Comparison of ENCODE assay signal across 16 cellular contexts in the genomic region with DNA sequence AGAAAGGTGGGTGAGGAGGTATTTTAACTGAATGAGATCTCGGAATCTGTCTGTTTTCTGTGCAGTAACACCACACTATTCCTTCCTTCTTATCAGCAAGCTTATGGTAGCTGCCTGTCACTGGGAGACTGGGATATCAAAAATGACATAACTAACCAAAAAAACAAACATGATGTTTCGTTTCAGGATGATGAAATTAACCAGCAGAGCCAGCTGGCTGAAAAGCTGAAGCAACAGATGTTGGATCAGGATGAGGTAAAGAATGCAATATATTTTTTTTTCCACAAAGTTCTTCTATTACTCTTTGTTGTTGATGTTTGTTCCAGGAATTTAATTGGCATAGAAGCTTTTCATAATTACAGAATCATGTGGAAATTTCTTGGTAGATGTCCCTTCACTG. TPM values are rescaled to one million over a fixed set of nuclear protein-coding genes. Genes with fewer than 3 reads are reported as not detected.
A peak's percentile ranks its signal among the peaks of the same experiment; 100 is the strongest.
DNase-seq lines count a peak whose midpoint lies in the region; ATAC-seq and TF ChIP-seq lines count a peak whose summit lies in the region.
"Had no signal": no experiment of that assay in that cellular context is flagged by ENCODE, and none has a peak within 500 bp of the region (broad histone marks: within the 10 kb centered on the region; RNA-seq: fewer than 3 reads in every experiment).

No MANE protein-coding gene starts in this region.

- no peak overlapping the region for H3K23ac ChIP-seq in mesenchymal stem cell (ENCODE audit: low read length in 2 of 2)

- no peak overlapping the region for H3K14ac ChIP-seq in mesenchymal stem cell (ENCODE audit: low read length in 2 of 2)

- H3K27me3 Mint-ChIP-seq in activated CD4-positive, alpha-beta T cell treated with anti-CD3 and anti-CD28 coated beads for 36 hours, result no peaks in the 10 kb centered on the region
- H3K27me3 Mint-ChIP-seq in activated CD4-positive, alpha-beta memory T cell treated with anti-CD3 and anti-CD28 coated beads, Interleukin-2, amount 10 ng/mL, durations not matched to agents 7 days and 5 days, result no peaks in the 10 kb centered on the region
- H3K27me3 Mint-ChIP-seq: activated naive CD8-positive, alpha-beta T cell; stimulated activated naive CD8-positive, alpha-beta T cell treated with anti-CD3 and anti-CD28 coated beads, Interleukin-15, amount 100 ng/mL, for 72 hours had no signal

- CTCF ChIA-PET in activated CD4-positive, alpha-beta T cell treated with anti-CD3 and anti-CD28 coated beads for 36 hours (lab: Charles Lee), result no interaction called here
- CTCF ChIA-PET in activated CD4-positive, alpha-beta memory T cell treated with anti-CD3 and anti-CD28 coated beads, Interleukin-2, amount 10 ng/mL, durations not matched to agents 7 days and 5 days (lab: Charles Lee), result interaction anchor here (1.1 kb wide), 1 partner anchor 40 kb away, joined by 3 read pairs; no protein-coding TSS in a partner anchor

- no peaks in the 10 kb centered on the region for H3K9me3 ChIP-seq in mesenchymal stem cell (ENCODE audit: control insufficient read depth, low read length)

- H3K4me3 Mint-ChIP-seq in activated CD4-positive, alpha-beta T cell treated with anti-CD3 and anti-CD28 coated beads for 36 hours, result no peak overlapping the region
- no peak overlapping the region for H3K4me3 Mint-ChIP-seq in activated CD4-positive, alpha-beta memory T cell treated with anti-CD3 and anti-CD28 coated beads, Interleukin-2, amount 10 ng/mL, durations not matched to agents 7 days and 5 days
- H3K4me3 Mint-ChIP-seq: activated naive CD8-positive, alpha-beta T cell; activated T-cell treated with anti-CD3 and anti-CD28 coated beads, Interleukin-2, amount 50 U/mL, for 4 hours; nephron progenitor cell; stimulated activated naive CD8-positive, alpha-beta T cell treated with anti-CD3 and anti-CD28 coated beads, Interleukin-15, amount 100 ng/mL, for 72 hours had no signal

- no peak overlapping the region for H2AK5ac ChIP-seq in mesenchymal stem cell (ENCODE audit: low read length, severe bottlenecking)

- H3K4me1 Mint-ChIP-seq in activated CD4-positive, alpha-beta T cell treated with anti-CD3 and anti-CD28 coated beads for 36 hours, result no peaks in the 10 kb centered on the region
- no peaks in the 10 kb centered on the region for H3K4me1 Mint-ChIP-seq in activated CD4-positive, alpha-beta memory T cell treated with anti-CD3 and anti-CD28 coated beads, Interleukin-2, amount 10 ng/mL, durations not matched to agents 7 days and 5 days

- H4K91ac ChIP-seq in mesenchymal stem cell (ENCODE audit: low read length), result no peak overlapping the region

- H3K27me3 ChIP-seq in mesenchymal stem cell (ENCODE audit: control insufficient read depth in 1 of 2, insufficient read depth in 1 of 2, low read length in 2 of 2), result no peaks in the 10 kb centered on the region
- H3K27me3 ChIP-seq: cardiac muscle cell had no signal

- H2AFZ ChIP-seq in mesenchymal stem cell (ENCODE audit: low read depth, low read length), result no peak overlapping the region

- H3K27ac Mint-ChIP-seq in activated CD4-positive, alpha-beta T cell treated with anti-CD3 and anti-CD28 coated beads for 36 hours, result no peak overlapping the region
- no peak overlapping the region for H3K27ac Mint-ChIP-seq in activated CD4-positive, alpha-beta memory T cell treated with anti-CD3 and anti-CD28 coated beads, Interleukin-2, amount 10 ng/mL, durations not matched to agents 7 days and 5 days
- H3K27ac Mint-ChIP-seq: activated naive CD8-positive, alpha-beta T cell; nephron progenitor cell; stimulated activated naive CD8-positive, alpha-beta T cell treated with anti-CD3 and anti-CD28 coated beads, Interleukin-15, amount 100 ng/mL, for 72 hours had no signal

- no peaks in the 10 kb centered on the region for H3K36me3 ChIP-seq in mesenchymal stem cell (ENCODE audit: control insufficient read depth in 1 of 2, insufficient read depth in 2 of 2, low read depth in 1 of 2, low read length in 2 of 2)
- H3K36me3 ChIP-seq: cardiac muscle cell had no signal

- no peak overlapping the region for H2BK15ac ChIP-seq in mesenchymal stem cell (ENCODE audit: low read depth, poor library complexity, severe bottlenecking)

- H3K4me1 ChIP-seq in mesenchymal stem cell (ENCODE audit: control insufficient read depth, insufficient read depth, low read depth, low read length), result peaks cover 1% of the 10 kb centered on the region

- H2BK5ac ChIP-seq in mesenchymal stem cell (ENCODE audit: low read depth, low read length, poor library complexity, severe bottlenecking), result no peak overlapping the region

- no peak overlapping the region for H2BK120ac ChIP-seq in mesenchymal stem cell (ENCODE audit: low read depth, low read length)

- WGBS in mesenchymal stem cell, result 100% methylated on average over 1 of the region's 2 CpGs

- no peak overlapping the region for H3K9ac ChIP-seq in mesenchymal stem cell (ENCODE audit: low read length)

- H3K36me3 Mint-ChIP-seq in activated CD4-positive, alpha-beta T cell treated with anti-CD3 and anti-CD28 coated beads for 36 hours (ENCODE audit: low read depth), result peaks cover 10% of the 10 kb centered on the region
- H3K36me3 Mint-ChIP-seq in activated CD4-positive, alpha-beta memory T cell treated with anti-CD3 and anti-CD28 coated beads, Interleukin-2, amount 10 ng/mL, durations not matched to agents 7 days and 5 days (ENCODE audit: low read depth), result peaks cover 24% of the 10 kb centered on the region

- no peak for ATAC-seq in activated CD4-positive, alpha-beta T cell treated with anti-CD3 and anti-CD28 coated beads for 36 hours
- ATAC-seq in GM21381 (IDR thresholded peaks at IDR 0.05; ENCODE audit: unreplicated experiment), result no peak
- ATAC-seq: activated T-cell treated with anti-CD3 and anti-CD28 coated beads, Interleukin-2, amount 50 U/mL, for 4 hours; GM12878; stimulated activated naive CD8-positive, alpha-beta T cell treated with anti-CD3 and anti-CD28 coated beads, Interleukin-15, amount 100 ng/mL, for 72 hours had no signal

- no peak overlapping the region for H2BK12ac ChIP-seq in mesenchymal stem cell (ENCODE audit: low read length in 2 of 2)

- intact Hi-C loops in activated CD4-positive, alpha-beta T cell treated with anti-CD3 and anti-CD28 coated beads for 36 hours (cut with DNase I, micrococcal nuclease), result no loop called here

- no peak overlapping the region for H3K18ac ChIP-seq in mesenchymal stem cell (ENCODE audit: low read depth in 1 of 2, low read length in 2 of 2)

- H3K9me3 Mint-ChIP-seq in activated CD4-positive, alpha-beta T cell treated with anti-CD3 and anti-CD28 coated beads for 36 hours (ENCODE audit: low read depth), result no peaks in the 10 kb centered on the region
- no peaks in the 10 kb centered on the region for H3K9me3 Mint-ChIP-seq in activated CD4-positive, alpha-beta memory T cell treated with anti-CD3 and anti-CD28 coated beads, Interleukin-2, amount 10 ng/mL, durations not matched to agents 7 days and 5 days
- H3K9me3 Mint-ChIP-seq: activated T-cell treated with anti-CD3 and anti-CD28 coated beads, Interleukin-2, amount 50 U/mL, for 4 hours; nephron progenitor cell; stimulated activated naive CD8-positive, alpha-beta T cell treated with anti-CD3 and anti-CD28 coated beads, Interleukin-15, amount 100 ng/mL, for 72 hours had no signal

- no peaks in the 10 kb centered on the region for H3K79me1 ChIP-seq in mesenchymal stem cell (replicated peaks; ENCODE audit: low read length, poor library complexity, severe bottlenecking)

- DNase-seq in EH (ENCODE audit: low read depth) (peak; percentile 9), NCI-H2171 (lab: John Stamatoyannopoulos, UW) (peak; percentile 53), choroid plexus epithelial cell (ENCODE audit: low read depth) (peak; percentile 41), mesenchymal stem cell (peak; percentile 6), HuH-7.5 (ENCODE audit: low spot score) (no peak)
- DNase-seq in activated CD4-positive, alpha-beta T cell treated with anti-CD3 and anti-CD28 coated beads for 36 hours, result no peak
- no peak for DNase-seq in activated CD4-positive, alpha-beta memory T cell treated with anti-CD3 and anti-CD28 coated beads, Interleukin-2, amount 10 ng/mL, durations not matched to agents 7 days and 5 days
- DNase-seq: activated CD4-positive, alpha-beta T cell treated with anti-CD3 and anti-CD28 coated beads, Interleukin-2, amount 50 U/mL, for 48 hours; activated T-cell treated with anti-CD3 and anti-CD28 coated beads, Interleukin-2, amount 50 U/mL, for 4 hours; nephron progenitor cell; stimulated activated naive CD8-positive, alpha-beta T cell treated with anti-CD3 and anti-CD28 coated beads, Interleukin-15, amount 100 ng/mL, for 72 hours had no signal

- H3K4ac ChIP-seq in mesenchymal stem cell (ENCODE audit: low read depth in 1 of 2, low read length in 2 of 2), result no peak overlapping the region

- POLR2A ChIA-PET in activated CD4-positive, alpha-beta T cell treated with anti-CD3 and anti-CD28 coated beads for 36 hours (lab: Charles Lee), result no interaction called here
- POLR2A ChIA-PET in activated CD4-positive, alpha-beta memory T cell treated with anti-CD3 and anti-CD28 coated beads, Interleukin-2, amount 10 ng/mL, durations not matched to agents 7 days and 5 days (lab: Charles Lee), result no interaction called here

- no peak overlapping the region for H3K4me3 ChIP-seq in choroid plexus epithelial cell (ENCODE audit: low read depth, low read length)
- no peak overlapping the region for H3K4me3 ChIP-seq in mesenchymal stem cell (ENCODE audit: insufficient read depth in 1 of 2, low read depth in 1 of 2, low read length in 2 of 2)
- H3K4me3 ChIP-seq: cardiac muscle cell, GM12878, lung had no signal

- no peak overlapping the region for H4K8ac ChIP-seq in mesenchymal stem cell (ENCODE audit: low read length)

- TF ChIP-seq CTCF in choroid plexus epithelial cell (conservative IDR thresholded peaks at IDR 0.05; ENCODE audit: low read depth, low read length), result no peak

- H3K27ac ChIP-seq in mesenchymal stem cell (ENCODE audit: low read length, poor library complexity, severe bottlenecking), result no peak overlapping the region
- H3K27ac ChIP-seq: cardiac muscle cell had no signal

- H3K4me2 ChIP-seq in mesenchymal stem cell (ENCODE audit: low read length, poor library complexity, severe bottlenecking), result no peak overlapping the region

RNA-seq across cellular contexts. Expression of gene LYPD6B, which starts 59.8 kb away (rescaled TPM):
- 22.6 TPM for polyA plus RNA-seq in mesenchymal stem cell (2013, experiment 1 of 2)
- 21.2 TPM for polyA plus RNA-seq in mesenchymal stem cell (2013, experiment 2 of 2)
- not detected for total RNA-seq in activated CD4-positive, alpha-beta T cell treated with anti-CD3 and anti-CD28 coated beads for 36 hours
- under 1 TPM in 1 of 2 experiments, not detected in 1; 0.20 TPM for total RNA-seq in activated CD4-positive, alpha-beta memory T cell treated with anti-CD3 and anti-CD28 coated beads, Interleukin-2, amount 10 ng/mL, durations not matched to agents 7 days and 5 days
- total RNA-seq: activated T-cell treated with anti-CD3 and anti-CD28 coated beads, Interleukin-2, amount 50 U/mL, for 4 hours had no signal

Comparison
In these comparisons a context has a peak if more than half of its experiments do, and no peak if none do; other contexts are left out.
1. DNase-seq: peak in EH (single experiment), NCI-H2171 (single experiment), choroid plexus epithelial cell (single experiment) and mesenchymal stem cell (single experiment); none in activated CD4-positive, alpha-beta T cell treated with anti-CD3 and anti-CD28 coated beads for 36 hours (single experiment), activated CD4-positive, alpha-beta memory T cell treated with anti-CD3 and anti-CD28 coated beads, Interleukin-2, amount 10 ng/mL, durations not matched to agents 7 days and 5 days (single experiment) and HuH-7.5 (single experiment).